In genomic region chr6:113351183-113351834, GRCh38 we compare ENCODE assay signal across 15 cellular contexts.
DNase-seq lines count a peak whose midpoint lies in the region; ATAC-seq and TF ChIP-seq lines count a peak whose summit lies in the region.
"Had no signal": no experiment of that assay in that cellular context is flagged by ENCODE, and none has a peak within 500 bp of the region (broad histone marks: within the 10 kb centered on the region; RNA-seq: fewer than 3 reads in every experiment).

No MANE protein-coding gene starts in this region.

- intact Hi-C loops in Caco-2 (cut with micrococcal nuclease; ENCODE audit: unreplicated experiment), result loop anchor here (5.0 kb wide), 2 partner anchors 176 to 426 kb away; no protein-coding TSS in a partner anchor

- H2BK12ac ChIP-seq in mesenchymal stem cell (ENCODE audit: low read length in 2 of 2), result no peak overlapping the region

- H2BK15ac ChIP-seq in mesenchymal stem cell (ENCODE audit: low read depth, poor library complexity, severe bottlenecking), result no peak overlapping the region

- peak overlapping the region in 1 of 2 experiments; percentile 74 for H3K4ac ChIP-seq in mesenchymal stem cell (ENCODE audit: low read depth in 1 of 2, low read length in 2 of 2)

- H2BK5ac ChIP-seq in mesenchymal stem cell (ENCODE audit: low read depth, low read length, poor library complexity, severe bottlenecking), result no peak overlapping the region

- H3K4me1 Mint-ChIP-seq in Caco-2 (ENCODE audit: low read depth, unreplicated experiment) (peaks cover 58% of the 10 kb centered on the region), chondrocyte (ENCODE audit: low read depth) (peaks cover 54% of the 10 kb centered on the region)
- H3K4me1 Mint-ChIP-seq: activated B cell treated with CpG ODN at 0.5 μM for 24 hours, neural crest cell had no signal

- no TSS peak for BruUV-seq in Caco-2 (replicated peaks; lab: Mats Ljungman, UMichigan)

- no peak for TF ChIP-seq CTCF in Caco-2 (IDR thresholded peaks at IDR 0.05; ENCODE audit: insufficient read depth in 1 of 2, low read depth in 1 of 2, low read length in 1 of 2, severe bottlenecking in 1 of 2, unreplicated experiment in 1 of 2)
- TF ChIP-seq CTCF in NB4 (IDR thresholded peaks at IDR 0.05; ENCODE audit: low read depth, low read length), result no peak
- TF ChIP-seq CTCF in chondrocyte (IDR thresholded peaks at IDR 0.05), result no peak

- H4K91ac ChIP-seq in mesenchymal stem cell (ENCODE audit: low read length), result no peak overlapping the region

- peak overlapping the region; percentile 98 for H3K27ac Mint-ChIP-seq in Caco-2 (ENCODE audit: unreplicated experiment)
- peak overlapping the region; percentile 92 for H3K27ac Mint-ChIP-seq in chondrocyte (ENCODE audit: unreplicated experiment)
- H3K27ac Mint-ChIP-seq: activated B cell treated with CpG ODN at 0.5 μM for 24 hours, H9 had no signal

- H3K9me3 Mint-ChIP-seq in Caco-2 (ENCODE audit: unreplicated experiment) (peaks cover 2% of the 10 kb centered on the region), chondrocyte (ENCODE audit: low read depth) (peaks cover 2% of the 10 kb centered on the region)
- H3K9me3 Mint-ChIP-seq: activated B cell treated with CpG ODN at 0.5 μM for 24 hours; activated T-cell treated with anti-CD3 and anti-CD28 coated beads, Interleukin-2, amount 50 U/mL, for 4 hours; H9; neural crest cell had no signal

- H3K23ac ChIP-seq in mesenchymal stem cell (ENCODE audit: low read length in 2 of 2), result no peak overlapping the region

- no peaks in the 10 kb centered on the region for H3K27me3 ChIP-seq in Caco-2 (replicated peaks; ENCODE audit: control insufficient read depth, insufficient read depth, low read length)
- H3K27me3 ChIP-seq in mesenchymal stem cell (ENCODE audit: control insufficient read depth in 1 of 2, insufficient read depth in 1 of 2, low read length in 2 of 2), result no peaks in the 10 kb centered on the region

- H3K27me3 Mint-ChIP-seq in Caco-2 (ENCODE audit: insufficient read depth, unreplicated experiment) (no peaks in the 10 kb centered on the region), chondrocyte (ENCODE audit: low read depth) (no peaks in the 10 kb centered on the region)

- H3K9me3 ChIP-seq in Caco-2 (no peaks in the 10 kb centered on the region), mesenchymal stem cell (ENCODE audit: control insufficient read depth, low read length) (no peaks in the 10 kb centered on the region)

- H3K79me1 ChIP-seq in mesenchymal stem cell (replicated peaks; ENCODE audit: low read length, poor library complexity, severe bottlenecking), result no peaks in the 10 kb centered on the region

- H3K36me3 Mint-ChIP-seq in Caco-2 (ENCODE audit: insufficient read depth, unreplicated experiment), result peaks cover 15% of the 10 kb centered on the region
- no peaks in the 10 kb centered on the region for H3K36me3 Mint-ChIP-seq in chondrocyte (ENCODE audit: low read depth)

- H2AK5ac ChIP-seq in mesenchymal stem cell (ENCODE audit: low read length, severe bottlenecking), result no peak overlapping the region

- H2BK120ac ChIP-seq in mesenchymal stem cell (ENCODE audit: low read depth, low read length), result no peak overlapping the region

- peak overlapping the region; percentile 99 for H3K27ac ChIP-seq in mesenchymal stem cell (ENCODE audit: low read length, poor library complexity, severe bottlenecking)

- H3K9ac ChIP-seq in mesenchymal stem cell (ENCODE audit: low read length), result peak overlapping the region; percentile 69

- POLR2A ChIA-PET in Caco-2 (lab: Charles Lee), result no interaction called here

- H3K18ac ChIP-seq in mesenchymal stem cell (ENCODE audit: low read depth in 1 of 2, low read length in 2 of 2), result peak overlapping the region in 1 of 2 experiments; percentile 95

- CTCF ChIA-PET in Caco-2 (lab: Charles Lee), result interaction anchor here (1.2 to 1.3 kb wide), 2 partner anchors 45 to 508 kb away, joined by 5 to 7 read pairs; no protein-coding TSS in a partner anchor

- ATAC-seq in HG03520 (IDR thresholded peaks at IDR 0.05; ENCODE audit: unreplicated experiment) (no peak), HG02763 (IDR thresholded peaks at IDR 0.05; ENCODE audit: unreplicated experiment) (no peak)
- ATAC-seq: activated T-cell treated with anti-CD3 and anti-CD28 coated beads, Interleukin-2, amount 50 U/mL, for 4 hours had no signal

- H3K4me3 Mint-ChIP-seq in Caco-2 (ENCODE audit: unreplicated experiment) (peak overlapping the region; percentile 65), chondrocyte (ENCODE audit: unreplicated experiment) (no peak overlapping the region)
- H3K4me3 Mint-ChIP-seq: activated B cell treated with CpG ODN at 0.5 μM for 24 hours; activated T-cell treated with anti-CD3 and anti-CD28 coated beads, Interleukin-2, amount 50 U/mL, for 4 hours; H9; neural crest cell had no signal

- TF ChIP-seq POLR2A in NB4 (IDR thresholded peaks at IDR 0.05; ENCODE audit: extremely low read depth, insufficient read length), result no peak

- H3K36me3 ChIP-seq in Caco-2 (ENCODE audit: control insufficient read depth, insufficient read depth, low read length), result no peaks in the 10 kb centered on the region
- H3K36me3 ChIP-seq in mesenchymal stem cell (ENCODE audit: control insufficient read depth in 1 of 2, insufficient read depth in 2 of 2, low read depth in 1 of 2, low read length in 2 of 2), result no peaks in the 10 kb centered on the region

- WGBS in mesenchymal stem cell, result 38% methylated on average over 3 of the region's 4 CpGs

- no peak overlapping the region for H3K14ac ChIP-seq in mesenchymal stem cell (ENCODE audit: low read length in 2 of 2)

- no peak overlapping the region for H3K4me3 ChIP-seq in Caco-2 (ENCODE audit: low read depth, low read length)
- H3K4me3 ChIP-seq in NB4 (ENCODE audit: low read depth, low read length), result no peak overlapping the region
- no peak overlapping the region for H3K4me3 ChIP-seq in mesenchymal stem cell (ENCODE audit: insufficient read depth in 1 of 2, low read depth in 1 of 2, low read length in 2 of 2)

- no peak overlapping the region for H2AFZ ChIP-seq in mesenchymal stem cell (ENCODE audit: low read depth, low read length)

- DNase-seq in Caco-2 (no peak), NB4 (ENCODE audit: low read depth) (peak; percentile 3), chondrocyte (ENCODE audit: low spot score) (no peak), mesenchymal stem cell (peak; percentile 65), 8988T (no peak), NCI-H1436 (lab: John Stamatoyannopoulos, UW) (no peak)
- DNase-seq: activated B cell treated with CpG ODN at 0.5 μM for 24 hours; activated T-cell treated with anti-CD3 and anti-CD28 coated beads, Interleukin-2, amount 50 U/mL, for 4 hours; H9; KBM-7; left cardiac atrium; NCI-H2107 had no signal

- H4K8ac ChIP-seq in mesenchymal stem cell (ENCODE audit: low read length), result no peak overlapping the region

- H3K4me2 ChIP-seq in mesenchymal stem cell (ENCODE audit: low read length, poor library complexity, severe bottlenecking), result no peak overlapping the region

- peaks cover 58% of the 10 kb centered on the region for H3K4me1 ChIP-seq in Caco-2
- peaks cover 4% of the 10 kb centered on the region for H3K4me1 ChIP-seq in mesenchymal stem cell (ENCODE audit: control insufficient read depth, insufficient read depth, low read depth, low read length)

Comparison
In these comparisons a context has a peak if more than half of its experiments do, and no peak if none do; other contexts are left out.
1. DNase-seq: peak in NB4 (single experiment) and mesenchymal stem cell (single experiment); none in Caco-2 (0 of 2), chondrocyte (single experiment), 8988T (single experiment) and NCI-H1436 (single experiment).